19 cellular contexts compared by ENCODE assay signal in genomic region chr1:29517251-29518080, GRCh38.
"Had no signal": no experiment of that assay in that cellular context is flagged by ENCODE, and none has a peak within 500 bp of the region (broad histone marks: within the 10 kb centered on the region; RNA-seq: fewer than 3 reads in every experiment).

No MANE protein-coding gene starts in this region.

- H3K36me3 Mint-ChIP-seq: activated naive CD8-positive, alpha-beta T cell treated with anti-CD3 and anti-CD28 coated beads for 36 hours; stimulated activated effector memory CD8-positive, alpha-beta T cell treated with anti-CD3 and anti-CD28 coated beads, Interleukin-12 subunit alpha, Interleukin-12 subunit beta, amount 100 ng/mL, for 72 hours; T-cell had no signal

- ATAC-seq: activated CD4-positive, alpha-beta T cell treated with anti-CD3 and anti-CD28 coated beads for 36 hours; activated T-cell treated with anti-CD3 and anti-CD28 coated beads, Interleukin-2, amount 50 U/mL, for 4 hours; heart left ventricle; left lung; pancreas; stimulated activated effector memory CD8-positive, alpha-beta T cell treated with anti-CD3 and anti-CD28 coated beads, Interleukin-12 subunit alpha, Interleukin-12 subunit beta, amount 100 ng/mL, for 72 hours; T-cell had no signal

- H3K27me3 ChIP-seq: pancreas had no signal

- H3K27ac Mint-ChIP-seq: activated CD4-positive, alpha-beta T cell treated with anti-CD3 and anti-CD28 coated beads for 36 hours; activated naive CD8-positive, alpha-beta T cell treated with anti-CD3 and anti-CD28 coated beads for 36 hours; stimulated activated effector memory CD8-positive, alpha-beta T cell treated with anti-CD3 and anti-CD28 coated beads, Interleukin-12 subunit alpha, Interleukin-12 subunit beta, amount 100 ng/mL, for 72 hours; T-cell had no signal

- DNase-seq: activated CD4-positive, alpha-beta T cell treated with anti-CD3 and anti-CD28 coated beads for 36 hours; activated gamma-delta T cell treated with Interleukin-2 at 50 U/mL for 16 hours; activated naive CD8-positive, alpha-beta T cell treated with anti-CD3 and anti-CD28 coated beads for 36 hours; activated T-cell treated with anti-CD3 and anti-CD28 coated beads, Interleukin-2, amount 50 U/mL, for 4 hours; anterior cingulate cortex; foreskin melanocyte; heart left ventricle; left lung; mesenchymal stem cell; retina; small intestine; T-cell; T1000; trophoblast cell had no signal

- H3K9me3 Mint-ChIP-seq: activated naive CD8-positive, alpha-beta T cell treated with anti-CD3 and anti-CD28 coated beads for 36 hours; activated T-cell treated with anti-CD3 and anti-CD28 coated beads, Interleukin-2, amount 50 U/mL, for 4 hours; stimulated activated effector memory CD8-positive, alpha-beta T cell treated with anti-CD3 and anti-CD28 coated beads, Interleukin-12 subunit alpha, Interleukin-12 subunit beta, amount 100 ng/mL, for 72 hours; T-cell had no signal

- H3K4me1 Mint-ChIP-seq: activated CD4-positive, alpha-beta T cell treated with anti-CD3 and anti-CD28 coated beads for 36 hours; activated naive CD8-positive, alpha-beta T cell treated with anti-CD3 and anti-CD28 coated beads for 36 hours; stimulated activated effector memory CD8-positive, alpha-beta T cell treated with anti-CD3 and anti-CD28 coated beads, Interleukin-12 subunit alpha, Interleukin-12 subunit beta, amount 100 ng/mL, for 72 hours; T-cell had no signal

- H3K36me3 ChIP-seq: breast epithelium, heart left ventricle, left lung, pancreas had no signal

- H3K4me3 ChIP-seq: breast epithelium, dorsolateral prefrontal cortex, heart left ventricle, left lung, pancreas had no signal

- H3K4me3 Mint-ChIP-seq: activated CD4-positive, alpha-beta T cell treated with anti-CD3 and anti-CD28 coated beads for 36 hours; activated naive CD8-positive, alpha-beta T cell treated with anti-CD3 and anti-CD28 coated beads for 36 hours; activated T-cell treated with anti-CD3 and anti-CD28 coated beads, Interleukin-2, amount 50 U/mL, for 4 hours; stimulated activated effector memory CD8-positive, alpha-beta T cell treated with anti-CD3 and anti-CD28 coated beads, Interleukin-12 subunit alpha, Interleukin-12 subunit beta, amount 100 ng/mL, for 72 hours; T-cell had no signal

- H3K27ac ChIP-seq: breast epithelium, dorsolateral prefrontal cortex, heart left ventricle, left lung, pancreas, VCaP had no signal

- H3K9me3 ChIP-seq: left lung, pancreas had no signal

- H3K4me1 ChIP-seq: breast epithelium, heart left ventricle, left lung, pancreas had no signal
